ENCODE assay signal across 8 cellular contexts in genomic region chr5:91384671-91385430, GRCh38. TPM values are rescaled to one million over a fixed set of nuclear protein-coding genes. Genes with fewer than 3 reads are reported as not detected.
DNase-seq lines count a peak whose midpoint lies in the region; ATAC-seq and TF ChIP-seq lines count a peak whose summit lies in the region.

No MANE protein-coding gene starts in this region.

- peaks cover 28 to 31% of the 10 kb centered on the region in 2 donors for H3K4me1 Mint-ChIP-seq in natural killer cell

- ATAC-seq in HG03342 (IDR thresholded peaks at IDR 0.05; ENCODE audit: unreplicated experiment) (peak; percentile 16), natural killer cell (peak in 2 of 3 donors; percentile 7 to 8)
- ATAC-seq in activated CD4-positive, CD25-positive, alpha-beta regulatory T cell treated with anti-CD3 and anti-CD28 coated beads, Interleukin-2, amount 50 U/mL, for 24 hours = no peak

- peaks cover 8 to 15% (median 8%) of the 10 kb centered on the region in 3 donors for H3K4me1 ChIP-seq in esophagus squamous epithelium

- H3K9me3 ChIP-seq in WERI-Rb-1 (ENCODE audit: severe bottlenecking) (no peaks in the 10 kb centered on the region), esophagus squamous epithelium (no peaks in the 10 kb centered on the region)

- H3K27me3 Mint-ChIP-seq in natural killer cell (ENCODE audit: low read depth in 2 of 2) = no peaks in the 10 kb centered on the region

- H3K27me3 ChIP-seq in WERI-Rb-1 (ENCODE audit: insufficient read depth, low read depth, severe bottlenecking) (no peaks in the 10 kb centered on the region), esophagus squamous epithelium (no peaks in the 10 kb centered on the region)

- peak; percentile 67 for DNase-seq in AG20443 (ENCODE audit: low spot score)
- peak; percentile 43 for DNase-seq in NCI-H2196 treated with DMSO at 0.1 percent for 48 hours (lab: John Stamatoyannopoulos, UW; ENCODE audit: unreplicated experiment)
- peak; percentile 61 for DNase-seq in WERI-Rb-1
- DNase-seq in esophagus squamous epithelium (lab: John Stamatoyannopoulos, UW) = no peak
- no peak for DNase-seq in natural killer cell

- peak; percentile 60; the same call in 1 of the 2 replicates for TF ChIP-seq CTCF in GM12875 (IDR thresholded peaks at IDR 0.05; ENCODE audit: borderline replicate concordance, insufficient read depth, low read depth, low read length)
- peak; percentile 55 for TF ChIP-seq CTCF in WERI-Rb-1 (IDR thresholded peaks at IDR 0.05; ENCODE audit: low read depth, low read length)
- peak; percentile 90 to 100 (median 98) for TF ChIP-seq CTCF in esophagus squamous epithelium (IDR thresholded peaks at IDR 0.05)
- peak; percentile 99 for TF ChIP-seq CTCF in natural killer cell (IDR thresholded peaks at IDR 0.05)

- H3K36me3 Mint-ChIP-seq in natural killer cell = no peaks in the 10 kb centered on the region

- H3K36me3 ChIP-seq in WERI-Rb-1 (peaks cover 16% of the 10 kb centered on the region), esophagus squamous epithelium (no peaks in the 10 kb centered on the region)

- 7 to 10% methylated on average over 6 of the region's 6 CpGs for WGBS in esophagus squamous epithelium, 2 donors

- H3K4me3 Mint-ChIP-seq in natural killer cell = peak overlapping the region; percentile 99

- peaks cover 0 to 2% of the 10 kb centered on the region in 2 donors for H3K9me3 Mint-ChIP-seq in natural killer cell

- H3K27ac ChIP-seq in WERI-Rb-1 = peak overlapping the region; percentile 98
- peak overlapping the region; percentile 96 to 100 (median 98) for H3K27ac ChIP-seq in esophagus squamous epithelium

- peak overlapping the region; percentile 100 for H3K27ac Mint-ChIP-seq in natural killer cell

- intact Hi-C loops in esophagus squamous epithelium (cut with DNase I) (loop anchor here (5.0 to 10.0 kb wide), 3 partner anchors 158 to 450 kb away; no protein-coding TSS in a partner anchor), natural killer cell (cut with micrococcal nuclease) (loop anchor here (1.0 to 5.0 kb wide), 6 partner anchors 34 to 858 kb away; partner anchors contain the start of gene LYSMD3)

- H3K4me3 ChIP-seq in GM12875 (ENCODE audit: low read depth, low read length) (no peak overlapping the region), WERI-Rb-1 (ENCODE audit: low read depth, low read length) (peak overlapping the region; percentile 75), esophagus squamous epithelium (peak overlapping the region; percentile 63 to 91 (median 78))

- no peak for TF ChIP-seq POLR2A in esophagus squamous epithelium (IDR thresholded peaks at IDR 0.05)

RNA-seq across cellular contexts. Expression of gene ARRDC3, which starts 1.7 kb away (rescaled TPM):
- total RNA-seq in esophagus squamous epithelium = 10 to 100 TPM; 35.4 to 64.8 (median 54.7) TPM
- 100 to 1,000 TPM; 117 to 375 (median 133) TPM for total RNA-seq in natural killer cell

Comparison
In these comparisons a context has a peak if more than half of its experiments do, and no peak if none do; other contexts are left out.
1. DNase-seq: peak in AG20443 (single experiment), NCI-H2196 treated with DMSO at 0.1 percent for 48 hours (single experiment) and WERI-Rb-1 (single experiment); none in esophagus squamous epithelium (single experiment) and natural killer cell (single experiment).
2. ATAC-seq: peak in HG03342 (single experiment) and natural killer cell (2 of 3); none in activated CD4-positive, CD25-positive, alpha-beta regulatory T cell treated with anti-CD3 and anti-CD28 coated beads, Interleukin-2, amount 50 U/mL, for 24 hours (0 of 2).
3. Peak in every context shown above with its lines, with median percentiles within 50 percentile points of each other: CTCF ChIP-seq.